10 cellular contexts compared by ENCODE assay signal in genomic region chr3:166171695-166172094, GRCh38.
"Had no signal": no experiment of that assay in that cellular context is flagged by ENCODE, and none has a peak within 500 bp of the region (broad histone marks: within the 10 kb centered on the region; RNA-seq: fewer than 3 reads in every experiment).

No MANE protein-coding gene starts in this region.

- H3K27ac ChIP-seq: GM23248 had no signal

- H3K4me3 ChIP-seq: GM23248, GM23338, HAP-1 had no signal

- H3K9ac ChIP-seq: GM23248 had no signal

- H3K4me1 ChIP-seq: HAP-1 had no signal

- H3K9me3 ChIP-seq: HAP-1 had no signal

- H3K36me3 ChIP-seq: HAP-1 had no signal

- H2AFZ ChIP-seq: GM23248, GM23338 had no signal

- FAIRE-seq: H1, H54 had no signal

- DNase-seq: GM23248, H7, H9, HCEC 1CT, HFFc6 had no signal

- ATAC-seq: GM23338, HCT116 had no signal

- H3K4me2 ChIP-seq: GM23338 had no signal
